ENCODE assay signal across 2 cellular contexts in genomic region chr2:68901199-68901515, GRCh38.
TF ChIP-seq lines count a peak whose summit lies in the region.

No MANE protein-coding gene starts in this region.

TF ChIP-seq in Ishikawa, 13 proteins besides CTCF, POLR2A, EP300 and RAD21 (continued from another document):
- TF ChIP-seq REST (IDR thresholded peaks at IDR 0.05; ENCODE audit: low read depth), result no peak
- TF ChIP-seq MAX (IDR thresholded peaks at IDR 0.05), result no peak
- no peak for TF ChIP-seq TEAD4 (IDR thresholded peaks at IDR 0.05)
- no peak for TF ChIP-seq EGR1 (IDR thresholded peaks at IDR 0.05)

TF ChIP-seq in WTC11, 78 proteins besides CTCF, POLR2A, EP300 and RAD21 (continued from another document):
- peak; percentile 72 for TF ChIP-seq ZNF425 (CRISPR knock-in tag; conservative IDR thresholded peaks at IDR 0.05)
- no peak for TF ChIP-seq OVOL2 (CRISPR knock-in tag; IDR thresholded peaks at IDR 0.05; ENCODE audit: borderline replicate concordance)
